16 cellular contexts compared by ENCODE assay signal in the genomic region with DNA sequence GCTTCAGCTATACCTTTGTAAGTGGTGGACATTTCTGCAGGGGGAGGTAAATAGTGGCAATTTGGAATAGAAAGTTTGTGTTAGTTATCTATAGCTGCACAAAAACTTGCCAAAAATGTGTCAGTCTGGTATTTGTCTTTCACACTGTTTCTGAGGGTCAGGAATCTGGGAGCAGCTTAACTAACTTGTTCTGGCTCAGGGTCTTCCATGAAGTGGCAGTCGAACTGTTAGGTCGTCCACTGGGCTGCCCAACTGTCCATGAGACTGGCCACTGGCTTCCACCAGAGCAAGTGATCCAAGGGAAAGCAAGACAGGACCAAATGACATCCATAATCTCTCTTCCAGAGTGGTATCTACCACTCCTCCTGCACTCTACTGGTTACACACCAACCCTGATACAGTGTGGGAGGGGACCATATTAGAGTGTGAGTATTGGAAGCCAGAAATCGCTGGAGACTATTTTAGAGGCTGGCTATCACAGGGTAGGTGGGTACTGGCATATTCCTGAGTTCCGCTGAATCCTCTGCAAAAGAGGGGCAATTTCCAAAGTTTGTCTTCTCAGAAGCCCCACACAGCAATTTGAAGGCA.
A peak's percentile ranks its signal among the peaks of the same experiment; 100 is the strongest.
DNase-seq lines count a peak whose midpoint lies in the region; ATAC-seq and TF ChIP-seq lines count a peak whose summit lies in the region.
"Had no signal": no experiment of that assay in that cellular context is flagged by ENCODE, and none has a peak within 500 bp of the region (broad histone marks: within the 10 kb centered on the region; RNA-seq: fewer than 3 reads in every experiment).

No MANE protein-coding gene starts in this region.

- H3K4me3 Mint-ChIP-seq in osteocyte (ENCODE audit: unreplicated experiment) (no peak overlapping the region), endothelial cell (ENCODE audit: unreplicated experiment) (no peak overlapping the region)

- H3K4me3 ChIP-seq in heart left ventricle: no peak overlapping the region
- H3K4me3 ChIP-seq: BLaER1 treated with 17β-estradiol and CSF1 and Interleukin-3, amounts not matched to agents 10 nM and 100 nM; SK-N-MC had no signal

- peak overlapping the region; percentile 6 for H3K27ac Mint-ChIP-seq in osteocyte (ENCODE audit: unreplicated experiment)
- no peak overlapping the region for H3K27ac Mint-ChIP-seq in endothelial cell (ENCODE audit: unreplicated experiment)

- no peaks in the 10 kb centered on the region for H3K27me3 Mint-ChIP-seq in osteocyte (ENCODE audit: unreplicated experiment)
- H3K27me3 Mint-ChIP-seq in endothelial cell (ENCODE audit: unreplicated experiment): peaks cover 4% of the 10 kb centered on the region

- 51 to 70% (median 62%) methylated on average over 4 of the region's 4 CpGs for WGBS in heart left ventricle, 4 donors

- TF ChIP-seq CTCF in VCaP (conservative IDR thresholded peaks at IDR 0.05) (no peak), heart left ventricle (IDR thresholded peaks at IDR 0.05) (no peak), osteocyte (IDR thresholded peaks at IDR 0.05) (no peak), endothelial cell (IDR thresholded peaks at IDR 0.05; ENCODE audit: unreplicated experiment) (no peak)

- H3K27me3 ChIP-seq in heart left ventricle: no peaks in the 10 kb centered on the region
- H3K27me3 ChIP-seq: BLaER1 treated with 17β-estradiol and CSF1 and Interleukin-3, amounts not matched to agents 10 nM and 100 nM had no signal

- H3K36me3 Mint-ChIP-seq in osteocyte (ENCODE audit: unreplicated experiment): no peaks in the 10 kb centered on the region
- H3K36me3 Mint-ChIP-seq in endothelial cell (ENCODE audit: low read depth, unreplicated experiment): no peaks in the 10 kb centered on the region

- H3K27ac ChIP-seq in VCaP (peak overlapping the region; percentile 47), heart left ventricle (peak overlapping the region in 10 of 12 donors; percentile 3 to 80 (median 45))
- H3K27ac ChIP-seq: SK-N-MC had no signal

- H3K36me3 ChIP-seq in heart left ventricle: no peaks in the 10 kb centered on the region
- H3K36me3 ChIP-seq: BLaER1 treated with 17β-estradiol and CSF1 and Interleukin-3, amounts not matched to agents 10 nM and 100 nM had no signal

- peaks cover 0 to 35% (median 14%) of the 10 kb centered on the region in 12 donors for H3K4me1 ChIP-seq in heart left ventricle

- H3K9me3 ChIP-seq in heart left ventricle: no peaks in the 10 kb centered on the region
- H3K9me3 ChIP-seq: BLaER1 treated with 17β-estradiol and CSF1 and Interleukin-3, amounts not matched to agents 10 nM and 100 nM had no signal

- no peak for TF ChIP-seq POLR2A in heart left ventricle (IDR thresholded peaks at IDR 0.05)

- H3K4me1 Mint-ChIP-seq in osteocyte (ENCODE audit: unreplicated experiment) (peaks cover 40% of the 10 kb centered on the region), endothelial cell (ENCODE audit: unreplicated experiment) (peaks cover 20% of the 10 kb centered on the region)

- DNase-seq in heart left ventricle (peak in 3 of 5 donors; percentile 25 to 46 (median 46)), left colon (no peak), osteocyte (ENCODE audit: extremely low spot score, unreplicated experiment) (no peak), SIG-M5 treated with dmso at 0.1 percent for 504 hours (lab: John Stamatoyannopoulos, UW; ENCODE audit: unreplicated experiment) (no peak), endothelial cell (ENCODE audit: low spot score) (no peak), NCI-H526 (lab: John Stamatoyannopoulos, UW) (no peak)
- DNase-seq in activated CD4-positive, alpha-beta T cell treated with anti-CD3 and anti-CD28 coated beads, Interleukin-2, amount 50 U/mL, for 48 hours: no peak
- DNase-seq: DMS79, KBM-7, NCI-H1105 treated with DMSO at 0.1 percent for 48 hours, NCI-H1694, NCI-H2107, NCI-H510A had no signal

- intact Hi-C loops in heart left ventricle (cut with DNase I): no loop called here
- intact Hi-C loops in left colon (cut with DNase I, micrococcal nuclease): no loop called here

- peak; percentile 58 to 84 (median 82) for ATAC-seq in heart left ventricle
- peak; percentile 8 for ATAC-seq in left colon

- H3K9me3 Mint-ChIP-seq in osteocyte (ENCODE audit: unreplicated experiment): no peaks in the 10 kb centered on the region
- no peaks in the 10 kb centered on the region for H3K9me3 Mint-ChIP-seq in endothelial cell (ENCODE audit: unreplicated experiment)

Comparison
In these comparisons a context has a peak if more than half of its experiments do, and no peak if none do; other contexts are left out.
1. DNase-seq: peak in heart left ventricle (3 of 5); none in left colon (0 of 2), osteocyte (single experiment), SIG-M5 treated with dmso at 0.1 percent for 504 hours (single experiment), endothelial cell (single experiment), activated CD4-positive, alpha-beta T cell treated with anti-CD3 and anti-CD28 coated beads, Interleukin-2, amount 50 U/mL, for 48 hours (0 of 2) and NCI-H526 (0 of 2).